8 cellular contexts compared by ENCODE assay signal in genomic region chr4:143335979-143336827, GRCh38. TPM values are rescaled to one million over a fixed set of nuclear protein-coding genes. Genes with fewer than 3 reads are reported as not detected.
DNase-seq lines count a peak whose midpoint lies in the region; ATAC-seq lines count a peak whose summit lies in the region.

No MANE protein-coding gene starts in this region.

- H3K9me3 ChIP-seq in neuronal stem cell (replicated peaks in 1 of 2; ENCODE audit: control insufficient read depth in 2 of 2, insufficient read depth in 1 of 2, low read depth in 1 of 2, low read length in 2 of 2): no peaks in the 10 kb centered on the region

- H3K27me3 Mint-ChIP-seq in activated naive CD8-positive, alpha-beta T cell: peaks cover 26% of the 10 kb centered on the region

- H3K27ac ChIP-seq in neuronal stem cell (replicated peaks; ENCODE audit: low read length): peak overlapping the region; percentile 98

- no peak overlapping the region for H3K4ac ChIP-seq in neuronal stem cell (ENCODE audit: low read length)

- peak overlapping the region; percentile 92 for H2BK15ac ChIP-seq in neuronal stem cell (ENCODE audit: low read length)

- H3K4me1 Mint-ChIP-seq in activated naive CD8-positive, alpha-beta T cell (ENCODE audit: low read depth): peaks cover 7% of the 10 kb centered on the region

- no CpG with 5 or more reads among the region's 88 CpGs for WGBS in neuronal stem cell (ENCODE audit: extremely low coverage in 2 of 2, insufficient read length in 2 of 2, insufficient replicate concordance in 1 of 2), 2 donors

- H3K9me3 Mint-ChIP-seq in activated naive CD8-positive, alpha-beta T cell (ENCODE audit: low read depth): no peaks in the 10 kb centered on the region

- no peaks in the 10 kb centered on the region for H3K27me3 ChIP-seq in neuronal stem cell (ENCODE audit: control insufficient read depth in 3 of 3, insufficient read depth in 3 of 3, low read depth in 1 of 3, low read length in 3 of 3)

- H2BK12ac ChIP-seq in neuronal stem cell (ENCODE audit: low read length): no peak overlapping the region

- no peak overlapping the region for H4K8ac ChIP-seq in neuronal stem cell (ENCODE audit: low read depth, low read length)

- H3K4me1 ChIP-seq in neuronal stem cell (ENCODE audit: control insufficient read depth in 2 of 2, insufficient read depth in 1 of 2, low read depth in 1 of 2, low read length in 2 of 2): no peaks in the 10 kb centered on the region

- H3K4me3 Mint-ChIP-seq in activated naive CD8-positive, alpha-beta T cell: peak overlapping the region; percentile 88

- H2AFZ ChIP-seq in neuronal stem cell (ENCODE audit: low read length): peak overlapping the region; percentile 97

- H3K36me3 Mint-ChIP-seq in activated naive CD8-positive, alpha-beta T cell: no peaks in the 10 kb centered on the region

- peak overlapping the region; percentile 95 to 96 for H3K4me3 ChIP-seq in neuronal stem cell (ENCODE audit: low read length in 2 of 2)

- peak overlapping the region; percentile 71 for H3K14ac ChIP-seq in neuronal stem cell (ENCODE audit: low read length)

- peak overlapping the region; percentile 86 for H3K4me2 ChIP-seq in neuronal stem cell (ENCODE audit: insufficient read depth, low read length, poor library complexity, severe bottlenecking)

- peak overlapping the region; percentile 91 for H3K23ac ChIP-seq in neuronal stem cell (ENCODE audit: low read depth, low read length, poor library complexity)

- ATAC-seq in GM19328 (IDR thresholded peaks at IDR 0.05; ENCODE audit: unreplicated experiment) (peak; percentile 41), HG03354 (IDR thresholded peaks at IDR 0.05; ENCODE audit: poor library complexity, severe bottlenecking, unreplicated experiment) (peak; percentile 53)

- H3K27ac Mint-ChIP-seq in activated naive CD8-positive, alpha-beta T cell: no peak overlapping the region

- DNase-seq in DMS 273 treated with DMSO at 0.1 percent for 48 hours (lab: John Stamatoyannopoulos, UW) (peak; percentile 53), NCI-H774 (lab: John Stamatoyannopoulos, UW) (peak; percentile 45), globus pallidus (ENCODE audit: low spot score) (peak; percentile 91), neuronal stem cell (ENCODE audit: low spot score) (peak; percentile 94)
- no peak for DNase-seq in effector CD8-positive, alpha-beta T cell (lab: John Stamatoyannopoulos, UW)

- H2BK5ac ChIP-seq in neuronal stem cell (ENCODE audit: low read length): peak overlapping the region; percentile 97

- H3K18ac ChIP-seq in neuronal stem cell (ENCODE audit: low read length): peak overlapping the region; percentile 94

- H2BK120ac ChIP-seq in neuronal stem cell (ENCODE audit: low read depth, low read length): no peak overlapping the region

- no peak overlapping the region for H4K91ac ChIP-seq in neuronal stem cell (ENCODE audit: low read depth, low read length, poor library complexity)

- H3K79me1 ChIP-seq in neuronal stem cell (ENCODE audit: low read depth, low read length): no peaks in the 10 kb centered on the region

- no peaks in the 10 kb centered on the region for H3K36me3 ChIP-seq in neuronal stem cell (replicated peaks in 1 of 2; ENCODE audit: control insufficient read depth in 2 of 2, insufficient read depth in 2 of 2, low read length in 2 of 2)

- no peak overlapping the region for H2AK5ac ChIP-seq in neuronal stem cell (ENCODE audit: low read depth, low read length)

- peak overlapping the region; percentile 94 for H3K9ac ChIP-seq in neuronal stem cell (ENCODE audit: low read depth, low read length, poor library complexity)

RNA-seq across cellular contexts. Expression of gene GAB1, which starts 0.5 kb away (rescaled TPM):
- polyA plus RNA-seq in neuronal stem cell (2013, experiment 1 of 2): 19.3 TPM
- polyA plus RNA-seq in neuronal stem cell (2013, experiment 2 of 2): 21.3 TPM
